In genomic region chr10:38094923-38095574, GRCh38 we compare ENCODE assay signal across 7 cellular contexts. TPM values are rescaled to one million over a fixed set of nuclear protein-coding genes. Genes with fewer than 3 reads are reported as not detected.
A peak's percentile ranks its signal among the peaks of the same experiment; 100 is the strongest.
DNase-seq lines count a peak whose midpoint lies in the region; ATAC-seq and TF ChIP-seq lines count a peak whose summit lies in the region.

No MANE protein-coding gene starts in this region.

- intact Hi-C loops in right cardiac atrium (cut with DNase I) (loop anchor here in 1 of 4 donors (10.0 kb wide), 1 partner anchor 120 kb away; the partner anchor contains the start of gene ZNF25), spleen (cut with DNase I; ENCODE audit: low total_unique reads) (loop anchor here (10.0 kb wide), 3 partner anchors 80 to 240 kb away; partner anchors contain the start of genes ZNF248, ZNF25 and ZNF33A)

- H3K9me3 ChIP-seq in right cardiac atrium (ENCODE audit: control insufficient read depth, low read length) (no peaks in the 10 kb centered on the region), spleen (peaks cover 0 to 18% (median 13%) of the 10 kb centered on the region in 8 donors)

- TF ChIP-seq CTCF in HFF-Myc (IDR thresholded peaks at IDR 0.05; ENCODE audit: low read depth, low read length, missing control alignments) (no peak), spleen (IDR thresholded peaks at IDR 0.05 in 8 of 11, conservative IDR thresholded peaks at IDR 0.05 in 3 of 11) (no peak)

- H3K36me3 Mint-ChIP-seq in activated CD8-positive, alpha-beta T cell treated with anti-CD3 and anti-CD28 coated beads, Interleukin-2, amount 10 ng/mL, durations not matched to agents 7 days and 5 days (ENCODE audit: low read depth): peaks cover 55% of the 10 kb centered on the region

- ATAC-seq in activated CD8-positive, alpha-beta T cell treated with anti-CD3 and anti-CD28 coated beads, Interleukin-2, amount 10 ng/mL, durations not matched to agents 7 days and 5 days: no peak
- no peak for ATAC-seq in right cardiac atrium

- H3K27ac ChIP-seq in right cardiac atrium (ENCODE audit: low read length) (peak overlapping the region; percentile 50), spleen (peak overlapping the region; percentile 84 to 92 (median 86))

- peaks cover 23% of the 10 kb centered on the region for H3K4me1 Mint-ChIP-seq in activated CD8-positive, alpha-beta T cell treated with anti-CD3 and anti-CD28 coated beads, Interleukin-2, amount 10 ng/mL, durations not matched to agents 7 days and 5 days (ENCODE audit: low read depth)

- H3K4me3 Mint-ChIP-seq in activated CD8-positive, alpha-beta T cell treated with anti-CD3 and anti-CD28 coated beads, Interleukin-2, amount 10 ng/mL, durations not matched to agents 7 days and 5 days: peak overlapping the region; percentile 84

- POLR2A ChIA-PET in activated CD8-positive, alpha-beta T cell treated with anti-CD3 and anti-CD28 coated beads, Interleukin-2, amount 10 ng/mL, durations not matched to agents 7 days and 5 days (lab: Charles Lee): interaction anchor here (0.9 to 1.0 kb wide), 3 partner anchors 82 to 307 kb away, joined by 3 to 4 read pairs (median 3); no protein-coding TSS in a partner anchor

- H3K27me3 ChIP-seq in right cardiac atrium (ENCODE audit: control insufficient read depth, insufficient read depth) (no peaks in the 10 kb centered on the region), spleen (replicated peaks in 1 of 7) (no peaks in the 10 kb centered on the region)

- peaks cover 0 to 45% (median 36%) of the 10 kb centered on the region in 6 donors for H3K36me3 ChIP-seq in spleen

- no peak for DNase-seq in HFF-Myc (ENCODE audit: extremely low read depth, low read depth)
- DNase-seq in activated CD8-positive, alpha-beta T cell treated with anti-CD3 and anti-CD28 coated beads, Interleukin-2, amount 10 ng/mL, durations not matched to agents 7 days and 5 days: no peak
- peak in 2 of 3 donors; percentile 37 to 46 for DNase-seq in right cardiac atrium
- no peak for DNase-seq in spleen
- no peak for DNase-seq in NCI-H1105 (lab: John Stamatoyannopoulos, UW)
- DNase-seq in activated gamma-delta T cell (lab: John Stamatoyannopoulos, UW): no peak
- DNase-seq in activated effector memory CD4-positive, alpha-beta T cell treated with Interleukin-2 at 50 U/mL for 16 hours: no peak

- peak overlapping the region; percentile 89 for H3K27ac Mint-ChIP-seq in activated CD8-positive, alpha-beta T cell treated with anti-CD3 and anti-CD28 coated beads, Interleukin-2, amount 10 ng/mL, durations not matched to agents 7 days and 5 days

- WGBS in right cardiac atrium: 54% methylated on average over 22 of the region's 22 CpGs
- 53 to 81% (median 62%) methylated on average over 10 to 22 of the region's 22 CpGs for WGBS in spleen, 5 donors

- H3K4me3 ChIP-seq in HFF-Myc (replicated peaks; ENCODE audit: low read depth, low read length) (peak overlapping the region; percentile 81), right cardiac atrium (ENCODE audit: low read length) (peak overlapping the region; percentile 58), spleen (peak overlapping the region; percentile 64 to 85 (median 76))

- peaks cover 10% of the 10 kb centered on the region for H3K9me3 Mint-ChIP-seq in activated CD8-positive, alpha-beta T cell treated with anti-CD3 and anti-CD28 coated beads, Interleukin-2, amount 10 ng/mL, durations not matched to agents 7 days and 5 days (ENCODE audit: insufficient read depth)

- H3K27me3 Mint-ChIP-seq in activated CD8-positive, alpha-beta T cell treated with anti-CD3 and anti-CD28 coated beads, Interleukin-2, amount 10 ng/mL, durations not matched to agents 7 days and 5 days (ENCODE audit: low read depth): no peaks in the 10 kb centered on the region

- CTCF ChIA-PET in activated CD8-positive, alpha-beta T cell treated with anti-CD3 and anti-CD28 coated beads, Interleukin-2, amount 10 ng/mL, durations not matched to agents 7 days and 5 days (lab: Charles Lee): no interaction called here

- TF ChIP-seq POLR2A in spleen (IDR thresholded peaks at IDR 0.05): no peak

- H3K4me1 ChIP-seq in right cardiac atrium (ENCODE audit: control insufficient read depth, insufficient read depth, low read length): peaks cover 6% of the 10 kb centered on the region
- peaks cover 5 to 28% (median 18%) of the 10 kb centered on the region in 6 donors for H3K4me1 ChIP-seq in spleen

RNA-seq across cellular contexts. Expression of gene ZNF37A, which starts 0.9 kb away (rescaled TPM):
- 10 to 100 TPM; 17.5 to 17.8 TPM for total RNA-seq in activated CD8-positive, alpha-beta T cell treated with anti-CD3 and anti-CD28 coated beads, Interleukin-2, amount 10 ng/mL, durations not matched to agents 7 days and 5 days
- total RNA-seq in right cardiac atrium (10 to 100 TPM; 10.3 to 12.8 (median 11.8) TPM), spleen (10 to 100 TPM; 16.7 to 31.2 (median 23.2) TPM)
- polyA plus RNA-seq in right cardiac atrium (5.5 TPM), spleen (1 to 10 TPM; 3.1 to 4.9 (median 3.6) TPM)

Comparison
In these comparisons a context has a peak if more than half of its experiments do, and no peak if none do; other contexts are left out.
1. DNase-seq: peak in right cardiac atrium (2 of 3); none in HFF-Myc (single experiment), activated CD8-positive, alpha-beta T cell treated with anti-CD3 and anti-CD28 coated beads, Interleukin-2, amount 10 ng/mL, durations not matched to agents 7 days and 5 days (single experiment), spleen (single experiment), NCI-H1105 (single experiment), activated gamma-delta T cell (single experiment) and activated effector memory CD4-positive, alpha-beta T cell treated with Interleukin-2 at 50 U/mL for 16 hours (single experiment).
2. Peak in every context shown above with its lines, with median percentiles within 50 percentile points of each other: H3K4me3 ChIP-seq.